In genomic region chr5:157148734-157149615, GRCh38 we compare ENCODE assay signal across 8 cellular contexts. TPM values are rescaled to one million over a fixed set of nuclear protein-coding genes. Genes with fewer than 3 reads are reported as not detected.
DNase-seq lines count a peak whose midpoint lies in the region; ATAC-seq and TF ChIP-seq lines count a peak whose summit lies in the region.

No MANE protein-coding gene starts in this region.

- H3K9me3 Mint-ChIP-seq in Caco-2 (ENCODE audit: unreplicated experiment) (no peaks in the 10 kb centered on the region), glutamatergic neuron (ENCODE audit: unreplicated experiment) (no peaks in the 10 kb centered on the region)
- H3K9me3 Mint-ChIP-seq in activated naive CD4-positive, alpha-beta T cell treated with anti-CD3 and anti-CD28 coated beads, Interleukin-2, amount 10 ng/mL, durations not matched to agents 7 days and 5 days, result no peaks in the 10 kb centered on the region

- ATAC-seq in GM21367 (IDR thresholded peaks at IDR 0.05; ENCODE audit: unreplicated experiment), result peak; percentile 66
- ATAC-seq in SK-N-SH treated with all-trans-retinoic acid at 6 μM for 48 hours, result peak; percentile 97

- no TSS peak for BruUV-seq in Caco-2 (replicated peaks; lab: Mats Ljungman, UMichigan)

- H3K36me3 ChIP-seq in Caco-2 (ENCODE audit: control insufficient read depth, insufficient read depth, low read length) (no peaks in the 10 kb centered on the region), KOPT-K1 (ENCODE audit: insufficient read depth, low read length) (no peaks in the 10 kb centered on the region), prostate gland (no peaks in the 10 kb centered on the region)

- 80% methylated on average over 14 of the region's 14 CpGs for WGBS in prostate gland

- H3K27ac Mint-ChIP-seq in Caco-2 (ENCODE audit: unreplicated experiment), result no peak overlapping the region
- H3K27ac Mint-ChIP-seq in activated naive CD4-positive, alpha-beta T cell treated with anti-CD3 and anti-CD28 coated beads, Interleukin-2, amount 10 ng/mL, durations not matched to agents 7 days and 5 days, result peak overlapping the region; percentile 56
- no peak overlapping the region for H3K27ac Mint-ChIP-seq in glutamatergic neuron (ENCODE audit: unreplicated experiment)

- H3K4me3 ChIP-seq in Caco-2 (ENCODE audit: low read depth, low read length), result no peak overlapping the region
- H3K4me3 ChIP-seq in prostate gland, result no peak overlapping the region

- H3K4me1 Mint-ChIP-seq in Caco-2 (ENCODE audit: low read depth, unreplicated experiment) (peaks cover 9% of the 10 kb centered on the region), glutamatergic neuron (ENCODE audit: low read depth, unreplicated experiment) (peaks cover 4% of the 10 kb centered on the region)
- peaks cover 63% of the 10 kb centered on the region for H3K4me1 Mint-ChIP-seq in activated naive CD4-positive, alpha-beta T cell treated with anti-CD3 and anti-CD28 coated beads, Interleukin-2, amount 10 ng/mL, durations not matched to agents 7 days and 5 days

- H3K27ac ChIP-seq in KOPT-K1 (ENCODE audit: low read depth, low read length, poor library complexity, severe bottlenecking), result peak overlapping the region; percentile 49
- H3K27ac ChIP-seq in prostate gland, result no peak overlapping the region

- TF ChIP-seq CTCF in Caco-2 (IDR thresholded peaks at IDR 0.05; ENCODE audit: insufficient read depth in 1 of 2, low read depth in 1 of 2, low read length in 1 of 2, severe bottlenecking in 1 of 2, unreplicated experiment in 1 of 2) (peak; percentile 78 to 88), glutamatergic neuron (IDR thresholded peaks at IDR 0.05; ENCODE audit: partially characterized antibody, unreplicated experiment) (peak; percentile 87), prostate gland (IDR thresholded peaks at IDR 0.05) (peak; percentile 59 to 74 (median 63))

- no peaks in the 10 kb centered on the region for H3K36me3 Mint-ChIP-seq in Caco-2 (ENCODE audit: insufficient read depth, unreplicated experiment)
- H3K36me3 Mint-ChIP-seq in activated naive CD4-positive, alpha-beta T cell treated with anti-CD3 and anti-CD28 coated beads, Interleukin-2, amount 10 ng/mL, durations not matched to agents 7 days and 5 days, result peaks cover 3% of the 10 kb centered on the region
- no peaks in the 10 kb centered on the region for H3K36me3 Mint-ChIP-seq in glutamatergic neuron (ENCODE audit: unreplicated experiment)

- H3K9me3 ChIP-seq in Caco-2 (no peaks in the 10 kb centered on the region), KOPT-K1 (ENCODE audit: insufficient read depth, low read length, poor library complexity, severe bottlenecking) (no peaks in the 10 kb centered on the region), prostate gland (no peaks in the 10 kb centered on the region)

- CTCF ChIA-PET in Caco-2 (lab: Charles Lee), result interaction anchor here (0.6 to 1.1 kb wide), 7 partner anchors 15 to 853 kb away, joined by 3 to 4 read pairs (median 3); no protein-coding TSS in a partner anchor
- CTCF ChIA-PET in activated naive CD4-positive, alpha-beta T cell treated with anti-CD3 and anti-CD28 coated beads, Interleukin-2, amount 10 ng/mL, durations not matched to agents 7 days and 5 days (lab: Charles Lee), result interaction anchor here (0.6 to 4.2 kb wide), 32 partner anchors 8 to 323 kb away, joined by 3 to 37 read pairs (median 6); partner anchors contain the start of gene ITK

- no peak overlapping the region for H3K4me3 Mint-ChIP-seq in Caco-2 (ENCODE audit: unreplicated experiment)
- H3K4me3 Mint-ChIP-seq in activated naive CD4-positive, alpha-beta T cell treated with anti-CD3 and anti-CD28 coated beads, Interleukin-2, amount 10 ng/mL, durations not matched to agents 7 days and 5 days, result no peak overlapping the region
- no peak overlapping the region for H3K4me3 Mint-ChIP-seq in glutamatergic neuron (ENCODE audit: unreplicated experiment)

- no peak for TF ChIP-seq POLR2A in prostate gland (IDR thresholded peaks at IDR 0.05)

- H3K4me1 ChIP-seq in Caco-2, result no peaks in the 10 kb centered on the region
- no peaks in the 10 kb centered on the region for H3K4me1 ChIP-seq in prostate gland (replicated peaks)

- peak; percentile 66 to 78 for DNase-seq in Caco-2
- peak; percentile 89 for DNase-seq in activated naive CD4-positive, alpha-beta T cell treated with anti-CD3 and anti-CD28 coated beads, Interleukin-2, amount 10 ng/mL, durations not matched to agents 7 days and 5 days
- peak; percentile 71 for DNase-seq in glutamatergic neuron
- peak; percentile 57 for DNase-seq in prostate gland (ENCODE audit: low spot score)
- DNase-seq in OCI-M2 (lab: John Stamatoyannopoulos, UW; ENCODE audit: unreplicated experiment), result no peak

- H3K27me3 Mint-ChIP-seq in Caco-2 (ENCODE audit: insufficient read depth, unreplicated experiment), result peaks cover 6% of the 10 kb centered on the region
- H3K27me3 Mint-ChIP-seq in activated naive CD4-positive, alpha-beta T cell treated with anti-CD3 and anti-CD28 coated beads, Interleukin-2, amount 10 ng/mL, durations not matched to agents 7 days and 5 days, result no peaks in the 10 kb centered on the region
- peaks cover under 1% of the 10 kb centered on the region for H3K27me3 Mint-ChIP-seq in glutamatergic neuron (ENCODE audit: unreplicated experiment)

- intact Hi-C loops in Caco-2 (cut with micrococcal nuclease; ENCODE audit: unreplicated experiment), result loop anchor here (1.0 to 5.0 kb wide), 3 partner anchors 103 to 328 kb away; no protein-coding TSS in a partner anchor
- intact Hi-C loops in prostate gland (cut with DNase I), result loop anchor here (5.0 kb wide), 1 partner anchor 163 kb away; no protein-coding TSS in a partner anchor

- no peaks in the 10 kb centered on the region for H3K27me3 ChIP-seq in Caco-2 (replicated peaks; ENCODE audit: control insufficient read depth, insufficient read depth, low read length)
- H3K27me3 ChIP-seq in prostate gland (replicated peaks; ENCODE audit: insufficient read depth), result no peaks in the 10 kb centered on the region

- POLR2A ChIA-PET in Caco-2 (lab: Charles Lee), result interaction anchor here (0.6 kb wide), 1 partner anchor 215 kb away, joined by 4 read pairs; no protein-coding TSS in a partner anchor

TF ChIP-seq in SK-N-SH treated with all-trans-retinoic acid at 6 μM for 48 hours, 23 proteins besides CTCF, POLR2A, EP300 and RAD21:
- no peak for TF ChIP-seq ESRRG (CRISPR knock-in tag; IDR thresholded peaks at IDR 0.05)
- TF ChIP-seq TCF4 (CRISPR knock-in tag; IDR thresholded peaks at IDR 0.05; ENCODE audit: borderline replicate concordance), result no peak
- TF ChIP-seq ISL1 (CRISPR knock-in tag; IDR thresholded peaks at IDR 0.05), result no peak
- TF ChIP-seq SNAI2 (CRISPR knock-in tag; IDR thresholded peaks at IDR 0.05), result no peak
- no peak for TF ChIP-seq ZNF70 (CRISPR knock-in tag; IDR thresholded peaks at IDR 0.05)
- TF ChIP-seq CSRNP3 (CRISPR knock-in tag; IDR thresholded peaks at IDR 0.05), result no peak
- TF ChIP-seq ZFP3 (CRISPR knock-in tag; IDR thresholded peaks at IDR 0.05), result no peak

RNA-seq across cellular contexts. Expression of gene MED7, which starts 6.3 kb away (rescaled TPM):
- total RNA-seq in Caco-2 (2022), result 14.6 and 17.3 TPM in 2 replicates
- 13.2 TPM for total RNA-seq in glutamatergic neuron (ENCODE audit: unreplicated experiment)
- total RNA-seq in prostate gland, result 10 to 100 TPM; 10.7 to 11.1 TPM

RNA-seq across cellular contexts. Expression of gene GARIN3, which starts 17.1 kb away (rescaled TPM):
- total RNA-seq in Caco-2 (2022) (not detected in 2 replicates), glutamatergic neuron (ENCODE audit: unreplicated experiment) (not detected), prostate gland (under 1 TPM in 1 of 2 donors, not detected in 1; 0.97 TPM)

RNA-seq across cellular contexts. Expression of gene ITK, which starts 31.7 kb away (rescaled TPM):
- not detected in 2 replicates for total RNA-seq in Caco-2 (2022)
- not detected for total RNA-seq in glutamatergic neuron (ENCODE audit: unreplicated experiment)
- total RNA-seq in prostate gland, result 1 to 10 TPM; 2.2 to 5.6 TPM

RNA-seq across cellular contexts. Expression of gene HAVCR2, which starts 40.1 kb away (rescaled TPM):
- total RNA-seq in Caco-2 (2022), result 0.32 and 0.41 TPM in 2 replicates
- total RNA-seq in glutamatergic neuron (ENCODE audit: unreplicated experiment), result not detected
- 1 to 10 TPM; 1.8 to 2.8 TPM for total RNA-seq in prostate gland
